In the genomic region with DNA sequence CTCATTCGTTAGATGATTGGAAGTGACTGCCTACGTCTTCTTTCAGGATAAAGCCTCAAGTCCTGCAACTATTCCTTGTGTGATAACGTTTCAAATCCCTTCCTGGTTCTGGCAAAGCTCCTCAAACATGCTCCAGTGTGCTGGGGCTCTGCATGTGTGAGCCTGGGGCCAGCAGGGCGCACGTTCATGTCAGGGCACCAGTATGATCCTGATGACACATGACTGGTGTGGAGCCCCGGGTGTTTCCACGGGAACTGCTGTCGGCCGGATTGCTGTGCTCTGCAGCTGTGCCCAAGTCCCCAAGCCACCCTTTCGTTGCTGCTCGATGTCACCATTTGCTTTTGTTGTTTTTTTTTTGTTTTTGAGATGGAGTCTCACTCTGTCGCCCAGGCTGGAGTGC, we compare ENCODE assay signal across 24 cellular contexts. TPM values are rescaled to one million over a fixed set of nuclear protein-coding genes. Genes with fewer than 3 reads are reported as not detected.
A peak's percentile ranks its signal among the peaks of the same experiment; 100 is the strongest.
DNase-seq lines count a peak whose midpoint lies in the region; ATAC-seq, FAIRE-seq and TF ChIP-seq lines count a peak whose summit lies in the region.
"Had no signal": no experiment of that assay in that cellular context is flagged by ENCODE, and none has a peak within 500 bp of the region (broad histone marks: within the 10 kb centered on the region; RNA-seq: fewer than 3 reads in every experiment).

No MANE protein-coding gene starts in this region.

- peaks cover 13% of the 10 kb centered on the region for H3K9me3 Mint-ChIP-seq in Caco-2 (ENCODE audit: unreplicated experiment)
- H3K9me3 Mint-ChIP-seq in activated CD4-positive, alpha-beta T cell treated with anti-CD3 and anti-CD28 coated beads for 36 hours (ENCODE audit: low read depth) = no peaks in the 10 kb centered on the region
- H3K9me3 Mint-ChIP-seq: CD8-positive, alpha-beta T cell had no signal

- H3K9me3 ChIP-seq in Caco-2 (peaks cover 4% of the 10 kb centered on the region; the same call in 1 of the 2 replicates), HepG2 (ENCODE audit: low read length) (no peaks in the 10 kb centered on the region)

- 91% methylated on average over 12 of the region's 12 CpGs for WGBS in HepG2 (ENCODE audit: low lambda C conversion rate)

- H3K27me3 Mint-ChIP-seq in Caco-2 (ENCODE audit: insufficient read depth, unreplicated experiment) = no peaks in the 10 kb centered on the region
- no peaks in the 10 kb centered on the region for H3K27me3 Mint-ChIP-seq in activated CD4-positive, alpha-beta T cell treated with anti-CD3 and anti-CD28 coated beads for 36 hours

- H3K4me3 ChIP-seq in Caco-2 (ENCODE audit: low read depth, low read length) (no peak overlapping the region), LNCaP clone FGC (ENCODE audit: low read depth, low read length) (peak overlapping the region; percentile 83), HepG2 (replicated peaks in 1 of 3; ENCODE audit: insufficient read depth in 1 of 3, low read depth in 2 of 3, low read length in 3 of 3) (no peak overlapping the region)
- H3K4me3 ChIP-seq: BLaER1, GM23248 had no signal

- BruUV-seq in Caco-2 (replicated peaks; lab: Mats Ljungman, UMichigan) (no TSS peak), HepG2 (replicated peaks; lab: Mats Ljungman, UMichigan) (no TSS peak)

- no peak for TF ChIP-seq CTCF in Caco-2 (IDR thresholded peaks at IDR 0.05; ENCODE audit: insufficient read depth in 1 of 2, low read depth in 1 of 2, low read length in 1 of 2, severe bottlenecking in 1 of 2, unreplicated experiment in 1 of 2)
- no peak for TF ChIP-seq CTCF in LNCaP clone FGC (IDR thresholded peaks at IDR 0.05; ENCODE audit: control insufficient read depth, extremely low read depth, insufficient read depth)
- TF ChIP-seq CTCF in HepG2 (CRISPR knock-in tag; IDR thresholded peaks at IDR 0.05) = no peak

- in situ Hi-C loops in HepG2 (cut with HindIII; ENCODE audit: extremely low pct_ligation_motif_present, low pct_unique_long_range_greater_than_20kb) = no loop called here

- H3K9ac ChIP-seq in HepG2 (ENCODE audit: insufficient read depth, low read depth, low read length) = no peak overlapping the region
- H3K9ac ChIP-seq: BLaER1, GM23248, KMS-11 had no signal

- no peaks in the 10 kb centered on the region for H3K27me3 ChIP-seq in Caco-2 (replicated peaks; ENCODE audit: control insufficient read depth, insufficient read depth, low read length)
- no peaks in the 10 kb centered on the region for H3K27me3 ChIP-seq in HepG2 (ENCODE audit: control insufficient read depth in 1 of 2, insufficient read depth in 2 of 2, low read length in 2 of 2)
- H3K27me3 ChIP-seq: BLaER1 had no signal

- H2AFZ ChIP-seq in HepG2 (ENCODE audit: low read length) = no peak overlapping the region
- H2AFZ ChIP-seq: GM23248 had no signal

- no peak overlapping the region for H3K27ac ChIP-seq in HepG2 (ENCODE audit: extremely low read length, insufficient read depth, low read length)
- H3K27ac ChIP-seq: BLaER1, GM23248, KMS-11 had no signal

- TF ChIP-seq POLR2A in HepG2 (IDR thresholded peaks at IDR 0.05; ENCODE audit: insufficient read depth in 1 of 2, low read depth in 2 of 2, low read length in 2 of 2) = no peak

- ATAC-seq in HepG2 (no peak), HG03457 (IDR thresholded peaks at IDR 0.05; ENCODE audit: unreplicated experiment) (no peak)
- no peak for ATAC-seq in activated CD4-positive, alpha-beta T cell treated with anti-CD3 and anti-CD28 coated beads for 36 hours
- ATAC-seq: CD8-positive, alpha-beta T cell had no signal

- no peak for DNase-seq in Caco-2
- no peak for DNase-seq in LNCaP clone FGC (ENCODE audit: low read depth)
- DNase-seq in HepG2 (ENCODE audit: low spot score) = no peak
- peak; percentile 67 for DNase-seq in retina
- no peak for DNase-seq in activated CD4-positive, alpha-beta T cell treated with anti-CD3 and anti-CD28 coated beads for 48 hours
- no peak for DNase-seq in activated CD4-positive, alpha-beta T cell treated with anti-CD3 and anti-CD28 coated beads for 36 hours
- DNase-seq: Calu3, GM23248, HCEC 1CT, IMR-90, MV-4-11, NCI-H1105 treated with DMSO at 0.1 percent for 48 hours, NCI-H2029 treated with DMSO at 0.1 percent for 48 hours, NCI-H2171, NCI-H524 treated with DMSO at 0.1 percent for 48 hours, SHP77 had no signal

- TF ChIP-seq EP300 in HepG2 (IDR thresholded peaks at IDR 0.05; ENCODE audit: low read depth in 2 of 2, low read length in 2 of 2) (no peak), HepG2 (CRISPR knock-in tag; IDR thresholded peaks at IDR 0.05; ENCODE audit: borderline replicate concordance) (no peak)

- FAIRE-seq in HepG2 (lab: Jason Lieb, UNC) = no peak
- FAIRE-seq: G401.6, GM12892, HTR-8/SVneo had no signal

- H3K27ac Mint-ChIP-seq in Caco-2 (ENCODE audit: unreplicated experiment) = no peak overlapping the region
- no peak overlapping the region for H3K27ac Mint-ChIP-seq in activated CD4-positive, alpha-beta T cell treated with anti-CD3 and anti-CD28 coated beads for 36 hours
- H3K27ac Mint-ChIP-seq: CD8-positive, alpha-beta T cell had no signal

- TF ChIP-seq RAD21 in HepG2 (CRISPR knock-in tag; IDR thresholded peaks at IDR 0.05) = no peak

- peak overlapping the region; percentile 57; the same call in 1 of the 2 replicates for H3K4me2 ChIP-seq in HepG2 (ENCODE audit: low read depth, low read length)
- H3K4me2 ChIP-seq: BLaER1, KMS-11 had no signal

- no peaks in the 10 kb centered on the region for H3K36me3 Mint-ChIP-seq in Caco-2 (ENCODE audit: insufficient read depth, unreplicated experiment)
- H3K36me3 Mint-ChIP-seq in activated CD4-positive, alpha-beta T cell treated with anti-CD3 and anti-CD28 coated beads for 36 hours (ENCODE audit: low read depth) = no peaks in the 10 kb centered on the region
- H3K36me3 Mint-ChIP-seq: CD8-positive, alpha-beta T cell had no signal

- no peaks in the 10 kb centered on the region for H4K20me1 ChIP-seq in HepG2 (ENCODE audit: insufficient read depth, low read length)
- H4K20me1 ChIP-seq: BLaER1 had no signal

- peak overlapping the region; percentile 77 for H3K4me3 Mint-ChIP-seq in Caco-2 (ENCODE audit: unreplicated experiment)
- H3K4me3 Mint-ChIP-seq in activated CD4-positive, alpha-beta T cell treated with anti-CD3 and anti-CD28 coated beads for 36 hours = no peak overlapping the region
- H3K4me3 Mint-ChIP-seq: CD8-positive, alpha-beta T cell had no signal

- intact Hi-C loops in Caco-2 (cut with micrococcal nuclease; ENCODE audit: unreplicated experiment) = loop anchor here (10.0 kb wide), 1 partner anchor 276 kb away; no protein-coding TSS in a partner anchor
- intact Hi-C loops in HepG2 (cut with micrococcal nuclease; ENCODE audit: unreplicated experiment) = no loop called here
- intact Hi-C loops in activated CD4-positive, alpha-beta T cell treated with anti-CD3 and anti-CD28 coated beads for 36 hours (cut with DNase I, micrococcal nuclease) = loop anchor here in 1 of 2 experiments (10.0 kb wide), 1 partner anchor 356 kb away; a partner anchor contains a TSS

- no peaks in the 10 kb centered on the region for H3K79me2 ChIP-seq in HepG2 (ENCODE audit: insufficient read depth, low read length)

- H3K4me1 ChIP-seq in Caco-2 (peaks cover 7% of the 10 kb centered on the region; the same call in 1 of the 2 replicates), HepG2 (ENCODE audit: insufficient read depth, low read length) (peaks cover 41% of the 10 kb centered on the region)

- CTCF ChIA-PET in Caco-2 (lab: Charles Lee) = no interaction called here
- CTCF ChIA-PET in HepG2 (lab: Yijun Ruan, JAX; ENCODE audit: low intra/inter-chr PET ratio, low total read pairs) = no interaction called here
- CTCF ChIA-PET in activated CD4-positive, alpha-beta T cell treated with anti-CD3 and anti-CD28 coated beads for 36 hours (lab: Charles Lee) = interaction anchor here (1.0 kb wide), 1 partner anchor 12 kb away, joined by 3 read pairs; no protein-coding TSS in a partner anchor

- POLR2A ChIA-PET in Caco-2 (lab: Charles Lee) (no interaction called here), HepG2 (lab: Yijun Ruan, JAX) (interaction anchor here (0.8 kb wide), 1 partner anchor 13 kb away, joined by 4 read pairs; no protein-coding TSS in a partner anchor)
- POLR2A ChIA-PET in activated CD4-positive, alpha-beta T cell treated with anti-CD3 and anti-CD28 coated beads for 36 hours (lab: Charles Lee) = no interaction called here

- H3K4me1 Mint-ChIP-seq in Caco-2 (ENCODE audit: low read depth, unreplicated experiment) = peaks cover 17% of the 10 kb centered on the region
- no peaks in the 10 kb centered on the region for H3K4me1 Mint-ChIP-seq in activated CD4-positive, alpha-beta T cell treated with anti-CD3 and anti-CD28 coated beads for 36 hours

- H3K36me3 ChIP-seq in Caco-2 (ENCODE audit: control insufficient read depth, insufficient read depth, low read length) (no peaks in the 10 kb centered on the region), HepG2 (replicated peaks in 1 of 2; ENCODE audit: control insufficient read depth in 1 of 2, insufficient read depth in 2 of 2, low read length in 2 of 2) (no peaks in the 10 kb centered on the region)
- H3K36me3 ChIP-seq: BLaER1 had no signal

RNA-seq across cellular contexts. Expression of a gene that starts 21.3 kb away (rescaled TPM):
- not detected in 2 replicates for total RNA-seq in Caco-2 (2022)
- not detected in 2 replicates for total RNA-seq in HepG2 (2016; rRNA removed; fragmentation: Illumina TruSeq; extraction: Trizol)
- total RNA-seq in HepG2 (2016; cell fraction: cytosol; rRNA removed; fragmentation: Illumina TruSeq; extraction: Trizol; ENCODE audit: low read depth) = not detected in 2 replicates
- total RNA-seq in HepG2 (2016; cell fraction: insoluble cytoplasmic fraction; rRNA removed; fragmentation: Illumina TruSeq; extraction: Trizol) = not detected in 2 replicates
- total RNA-seq in HepG2 (2016; cell fraction: membrane; rRNA removed; fragmentation: Illumina TruSeq; extraction: Trizol) = not detected in 2 replicates
- not detected in 2 replicates for total RNA-seq in HepG2 (2016; cell fraction: nucleus; rRNA removed; fragmentation: Illumina TruSeq; extraction: Trizol)
- polyA plus RNA-seq in HepG2 (2011; rRNA removed) = not detected in 2 replicates
- polyA plus RNA-seq in HepG2 (2011; cell fraction: cytosol; rRNA removed) = not detected in 2 replicates
- polyA plus RNA-seq in HepG2 (2011; cell fraction: nucleus; rRNA removed) = not detected in 2 replicates
- polyA plus RNA-seq in HepG2 (2012) = not detected in 2 replicates
- polyA plus RNA-seq in HepG2 (2016; cell fraction: cytosol; fragmentation: Illumina TruSeq; extraction: Trizol; ENCODE audit: low read depth) = not detected in 2 replicates
- polyA plus RNA-seq in HepG2 (2016; cell fraction: insoluble cytoplasmic fraction; fragmentation: Illumina TruSeq; extraction: Trizol; ENCODE audit: low read depth) = not detected in 2 replicates
- polyA plus RNA-seq in HepG2 (2016; cell fraction: membrane; fragmentation: Illumina TruSeq; extraction: Trizol; ENCODE audit: low read depth) = not detected in 2 replicates
- polyA plus RNA-seq in HepG2 (2016; cell fraction: nucleus; fragmentation: Illumina TruSeq; extraction: Trizol; ENCODE audit: insufficient read depth, low read depth) = not detected in 2 replicates
- 0.16 TPM in 1 of 2 replicates, not detected in the other for polyA minus RNA-seq in HepG2 (2011; rRNA and poly(A)+ RNA removed; ENCODE audit: low replicate concordance)
- not detected in 2 replicates for polyA minus RNA-seq in HepG2 (2011; cell fraction: cytosol; rRNA and poly(A)+ RNA removed)
- polyA minus RNA-seq in HepG2 (2011; cell fraction: nucleus; rRNA and poly(A)+ RNA removed) = not detected in 2 replicates
- total RNA-seq in activated CD4-positive, alpha-beta T cell treated with anti-CD3 and anti-CD28 coated beads for 36 hours = not detected
- total RNA-seq: Calu3; CD8-positive, alpha-beta T cell; Daoy; GM23248; IMR-90 had no signal
- polyA plus RNA-seq: GM23248, IMR-90 had no signal

RNA-seq across cellular contexts. Expression of a gene that starts 32.6 kb away (rescaled TPM):
- not detected in 2 replicates for total RNA-seq in Caco-2 (2022)
- total RNA-seq in HepG2 (2016; rRNA removed; fragmentation: Illumina TruSeq; extraction: Trizol) = not detected in 2 replicates
- total RNA-seq in HepG2 (2016; cell fraction: cytosol; rRNA removed; fragmentation: Illumina TruSeq; extraction: Trizol; ENCODE audit: low read depth) = not detected in 2 replicates
- not detected in 2 replicates for total RNA-seq in HepG2 (2016; cell fraction: insoluble cytoplasmic fraction; rRNA removed; fragmentation: Illumina TruSeq; extraction: Trizol)
- not detected in 2 replicates for total RNA-seq in HepG2 (2016; cell fraction: membrane; rRNA removed; fragmentation: Illumina TruSeq; extraction: Trizol)
- not detected in 2 replicates for total RNA-seq in HepG2 (2016; cell fraction: nucleus; rRNA removed; fragmentation: Illumina TruSeq; extraction: Trizol)
- polyA plus RNA-seq in HepG2 (2011; rRNA removed) = not detected in 2 replicates
- polyA plus RNA-seq in HepG2 (2011; cell fraction: cytosol; rRNA removed) = not detected in 2 replicates
- 0.14 TPM in 1 of 2 replicates, not detected in the other for polyA plus RNA-seq in HepG2 (2011; cell fraction: nucleus; rRNA removed)
- not detected in 2 replicates for polyA plus RNA-seq in HepG2 (2012)
- polyA plus RNA-seq in HepG2 (2016; cell fraction: cytosol; fragmentation: Illumina TruSeq; extraction: Trizol; ENCODE audit: low read depth) = not detected in 2 replicates
- not detected in 2 replicates for polyA plus RNA-seq in HepG2 (2016; cell fraction: insoluble cytoplasmic fraction; fragmentation: Illumina TruSeq; extraction: Trizol; ENCODE audit: low read depth)
- not detected in 2 replicates for polyA plus RNA-seq in HepG2 (2016; cell fraction: membrane; fragmentation: Illumina TruSeq; extraction: Trizol; ENCODE audit: low read depth)
- not detected in 2 replicates for polyA plus RNA-seq in HepG2 (2016; cell fraction: nucleus; fragmentation: Illumina TruSeq; extraction: Trizol; ENCODE audit: insufficient read depth, low read depth)
- not detected in 2 replicates for polyA minus RNA-seq in HepG2 (2011; rRNA and poly(A)+ RNA removed; ENCODE audit: low replicate concordance)
- polyA minus RNA-seq in HepG2 (2011; cell fraction: cytosol; rRNA and poly(A)+ RNA removed) = not detected in 2 replicates
- polyA minus RNA-seq in HepG2 (2011; cell fraction: nucleus; rRNA and poly(A)+ RNA removed) = not detected in 2 replicates
- total RNA-seq in activated CD4-positive, alpha-beta T cell treated with anti-CD3 and anti-CD28 coated beads for 36 hours = not detected
- total RNA-seq: Calu3; CD8-positive, alpha-beta T cell; Daoy; GM23248; IMR-90 had no signal
- polyA plus RNA-seq: GM23248, IMR-90 had no signal

RNA-seq across cellular contexts. Expression of a gene that starts 39.9 kb away (rescaled TPM):
- total RNA-seq in Caco-2 (2022) (not detected in 2 replicates), HepG2 (2016; rRNA removed; fragmentation: Illumina TruSeq; extraction: Trizol) (not detected in 2 replicates)
- total RNA-seq in HepG2 (2016; cell fraction: cytosol; rRNA removed; fragmentation: Illumina TruSeq; extraction: Trizol; ENCODE audit: low read depth) = not detected in 2 replicates
- not detected in 2 replicates for total RNA-seq in HepG2 (2016; cell fraction: insoluble cytoplasmic fraction; rRNA removed; fragmentation: Illumina TruSeq; extraction: Trizol)
- not detected in 2 replicates for total RNA-seq in HepG2 (2016; cell fraction: membrane; rRNA removed; fragmentation: Illumina TruSeq; extraction: Trizol)
- not detected in 2 replicates for total RNA-seq in HepG2 (2016; cell fraction: nucleus; rRNA removed; fragmentation: Illumina TruSeq; extraction: Trizol)
- polyA plus RNA-seq in HepG2 (2011; rRNA removed) = not detected in 2 replicates
- polyA plus RNA-seq in HepG2 (2011; cell fraction: cytosol; rRNA removed) = not detected in 2 replicates
- polyA plus RNA-seq in HepG2 (2011; cell fraction: nucleus; rRNA removed) = not detected in 2 replicates
- not detected in 2 replicates for polyA plus RNA-seq in HepG2 (2012)
- not detected in 2 replicates for polyA plus RNA-seq in HepG2 (2016; cell fraction: cytosol; fragmentation: Illumina TruSeq; extraction: Trizol; ENCODE audit: low read depth)
- polyA plus RNA-seq in HepG2 (2016; cell fraction: insoluble cytoplasmic fraction; fragmentation: Illumina TruSeq; extraction: Trizol; ENCODE audit: low read depth) = not detected in 2 replicates
- not detected in 2 replicates for polyA plus RNA-seq in HepG2 (2016; cell fraction: membrane; fragmentation: Illumina TruSeq; extraction: Trizol; ENCODE audit: low read depth)
- not detected in 2 replicates for polyA plus RNA-seq in HepG2 (2016; cell fraction: nucleus; fragmentation: Illumina TruSeq; extraction: Trizol; ENCODE audit: insufficient read depth, low read depth)
- polyA minus RNA-seq in HepG2 (2011; rRNA and poly(A)+ RNA removed; ENCODE audit: low replicate concordance) = not detected in 2 replicates
- polyA minus RNA-seq in HepG2 (2011; cell fraction: cytosol; rRNA and poly(A)+ RNA removed) = not detected in 2 replicates
- polyA minus RNA-seq in HepG2 (2011; cell fraction: nucleus; rRNA and poly(A)+ RNA removed) = not detected in 2 replicates
- total RNA-seq in activated CD4-positive, alpha-beta T cell treated with anti-CD3 and anti-CD28 coated beads for 36 hours = not detected
- total RNA-seq: Calu3; CD8-positive, alpha-beta T cell; Daoy; GM23248; IMR-90 had no signal
- polyA plus RNA-seq: GM23248, IMR-90 had no signal

RNA-seq across cellular contexts. Expression of a gene that starts 54.8 kb away (rescaled TPM):
- total RNA-seq in Caco-2 (2022) (not detected in 2 replicates), HepG2 (2016; rRNA removed; fragmentation: Illumina TruSeq; extraction: Trizol) (not detected in 2 replicates)
- total RNA-seq in HepG2 (2016; cell fraction: cytosol; rRNA removed; fragmentation: Illumina TruSeq; extraction: Trizol; ENCODE audit: low read depth) = not detected in 2 replicates
- total RNA-seq in HepG2 (2016; cell fraction: insoluble cytoplasmic fraction; rRNA removed; fragmentation: Illumina TruSeq; extraction: Trizol) = not detected in 2 replicates
- not detected in 2 replicates for total RNA-seq in HepG2 (2016; cell fraction: membrane; rRNA removed; fragmentation: Illumina TruSeq; extraction: Trizol)
- not detected in 2 replicates for total RNA-seq in HepG2 (2016; cell fraction: nucleus; rRNA removed; fragmentation: Illumina TruSeq; extraction: Trizol)
- not detected in 2 replicates for polyA plus RNA-seq in HepG2 (2011; rRNA removed)
- not detected in 2 replicates for polyA plus RNA-seq in HepG2 (2011; cell fraction: cytosol; rRNA removed)
- not detected in 2 replicates for polyA plus RNA-seq in HepG2 (2011; cell fraction: nucleus; rRNA removed)
- polyA plus RNA-seq in HepG2 (2012) = 0.12 TPM in 1 of 2 replicates, not detected in the other
- not detected in 2 replicates for polyA plus RNA-seq in HepG2 (2016; cell fraction: cytosol; fragmentation: Illumina TruSeq; extraction: Trizol; ENCODE audit: low read depth)
- polyA plus RNA-seq in HepG2 (2016; cell fraction: insoluble cytoplasmic fraction; fragmentation: Illumina TruSeq; extraction: Trizol; ENCODE audit: low read depth) = not detected in 2 replicates
- polyA plus RNA-seq in HepG2 (2016; cell fraction: membrane; fragmentation: Illumina TruSeq; extraction: Trizol; ENCODE audit: low read depth) = not detected in 2 replicates
- polyA plus RNA-seq in HepG2 (2016; cell fraction: nucleus; fragmentation: Illumina TruSeq; extraction: Trizol; ENCODE audit: insufficient read depth, low read depth) = not detected in 2 replicates
- polyA minus RNA-seq in HepG2 (2011; rRNA and poly(A)+ RNA removed; ENCODE audit: low replicate concordance) = not detected in 2 replicates
- not detected in 2 replicates for polyA minus RNA-seq in HepG2 (2011; cell fraction: cytosol; rRNA and poly(A)+ RNA removed)
- not detected in 2 replicates for polyA minus RNA-seq in HepG2 (2011; cell fraction: nucleus; rRNA and poly(A)+ RNA removed)
- not detected for total RNA-seq in activated CD4-positive, alpha-beta T cell treated with anti-CD3 and anti-CD28 coated beads for 36 hours
- total RNA-seq: Calu3; CD8-positive, alpha-beta T cell; Daoy; GM23248; IMR-90 had no signal
- polyA plus RNA-seq: GM23248, IMR-90 had no signal
